Comparison of ENCODE assay signal across 16 cellular contexts in the genomic region with DNA sequence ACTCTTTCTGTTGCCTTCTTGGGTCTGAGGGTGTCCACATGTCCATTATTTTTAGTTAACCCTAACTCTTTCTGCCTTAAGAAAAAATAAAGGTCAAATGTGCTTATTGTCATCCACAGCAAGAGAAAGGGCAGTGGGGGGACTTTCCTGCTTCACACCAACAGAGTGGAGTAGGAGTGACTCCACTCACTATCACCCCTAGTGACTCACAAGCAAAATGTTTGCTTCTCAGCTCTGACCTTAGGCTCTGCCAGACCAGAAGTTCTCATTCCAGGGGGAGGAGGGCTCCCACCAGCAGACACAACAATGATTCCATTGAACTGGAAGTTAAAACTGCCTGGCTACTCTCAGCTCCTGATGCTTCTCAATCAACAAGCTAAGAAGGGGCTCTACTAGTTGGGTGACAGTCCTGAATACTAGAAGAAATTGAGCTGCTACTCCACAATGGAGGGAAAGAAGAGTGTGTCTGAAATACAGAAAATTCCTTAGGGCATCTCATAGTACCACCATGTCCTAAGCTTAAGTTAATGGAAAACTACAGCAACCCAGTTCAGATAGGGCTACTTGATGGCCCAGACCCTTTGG.
DNase-seq lines count a peak whose midpoint lies in the region; ATAC-seq and TF ChIP-seq lines count a peak whose summit lies in the region.
"Had no signal": no experiment of that assay in that cellular context is flagged by ENCODE, and none has a peak within 500 bp of the region (broad histone marks: within the 10 kb centered on the region; RNA-seq: fewer than 3 reads in every experiment).

No MANE protein-coding gene starts in this region.

- TF ChIP-seq CTCF in fibroblast of pulmonary artery (IDR thresholded peaks at IDR 0.05; ENCODE audit: low read length, missing control alignments) (peak; percentile 33), retinal pigment epithelial cell (conservative IDR thresholded peaks at IDR 0.05; ENCODE audit: low read depth, low read length) (peak; percentile 3)

- peak; percentile 38 for DNase-seq in RPMI7951 (ENCODE audit: low read depth)
- DNase-seq in fibroblast of pulmonary artery (ENCODE audit: low read depth) = peak; percentile 75
- no peak for DNase-seq in retinal pigment epithelial cell (ENCODE audit: low read depth)
- DNase-seq in activated CD4-positive, alpha-beta T cell treated with anti-CD3 and anti-CD28 coated beads, Interleukin-2, amount 50 U/mL, for 1 hour = no peak
- DNase-seq in NCI-H146 treated with DMSO at 0.1 percent for 48 hours (lab: John Stamatoyannopoulos, UW; ENCODE audit: unreplicated experiment) = no peak
- DNase-seq: activated CD4-positive, alpha-beta T cell treated with anti-CD3 and anti-CD28 coated beads for 1 hour; activated T-cell treated with anti-CD3 and anti-CD28 coated beads, Interleukin-2, amount 50 U/mL, for 1 hour; effector CD4-positive, alpha-beta T cell; EL; gastrocnemius medialis; GOT3; NCI-H2107; retina had no signal

- H3K4me3 ChIP-seq in fibroblast of pulmonary artery (replicated peaks; ENCODE audit: low read depth, low read length) (no peak overlapping the region), retinal pigment epithelial cell (ENCODE audit: low read length) (no peak overlapping the region)
- H3K4me3 ChIP-seq: gastrocnemius medialis had no signal

- ATAC-seq in GM21423 (IDR thresholded peaks at IDR 0.05; ENCODE audit: unreplicated experiment) = peak; percentile 46
- ATAC-seq in GM19467 (IDR thresholded peaks at IDR 0.05; ENCODE audit: unreplicated experiment) = no peak
- no peak for ATAC-seq in HG03520 (IDR thresholded peaks at IDR 0.05; ENCODE audit: unreplicated experiment)
- ATAC-seq: gastrocnemius medialis had no signal

Comparison
In these comparisons a context has a peak if more than half of its experiments do, and no peak if none do; other contexts are left out.
1. DNase-seq: peak in RPMI7951 (single experiment) and fibroblast of pulmonary artery (single experiment); none in retinal pigment epithelial cell (single experiment), activated CD4-positive, alpha-beta T cell treated with anti-CD3 and anti-CD28 coated beads, Interleukin-2, amount 50 U/mL, for 1 hour (single experiment) and NCI-H146 treated with DMSO at 0.1 percent for 48 hours (single experiment).